In genomic region chr1:31523769-31524168, GRCh38 we compare ENCODE assay signal across 13 cellular contexts. TPM values are rescaled to one million over a fixed set of nuclear protein-coding genes. Genes with fewer than 3 reads are reported as not detected.
A peak's percentile ranks its signal among the peaks of the same experiment; 100 is the strongest.
DNase-seq lines count a peak whose midpoint lies in the region; FAIRE-seq and TF ChIP-seq lines count a peak whose summit lies in the region.
"Had no signal": no experiment of that assay in that cellular context is flagged by ENCODE, and none has a peak within 500 bp of the region (broad histone marks: within the 10 kb centered on the region; RNA-seq: fewer than 3 reads in every experiment).

No MANE protein-coding gene starts in this region.

- CTCF ChIA-PET in activated naive CD4-positive, alpha-beta T cell treated with anti-CD3 and anti-CD28 coated beads for 36 hours (lab: Charles Lee), result interaction anchor here (1.1 kb wide), 1 partner anchor 56 kb away, joined by 3 read pairs; no protein-coding TSS in a partner anchor

- H3K9me3 Mint-ChIP-seq in activated naive CD4-positive, alpha-beta T cell treated with anti-CD3 and anti-CD28 coated beads for 36 hours, result no peaks in the 10 kb centered on the region

- intact Hi-C loops in activated naive CD4-positive, alpha-beta T cell treated with anti-CD3 and anti-CD28 coated beads for 36 hours (cut with micrococcal nuclease), result no loop called here

- H3K4me1 Mint-ChIP-seq in activated naive CD4-positive, alpha-beta T cell treated with anti-CD3 and anti-CD28 coated beads for 36 hours (ENCODE audit: low read depth), result no peaks in the 10 kb centered on the region

- no peaks in the 10 kb centered on the region for H3K36me3 Mint-ChIP-seq in activated naive CD4-positive, alpha-beta T cell treated with anti-CD3 and anti-CD28 coated beads for 36 hours (ENCODE audit: low read depth)

- H3K27me3 Mint-ChIP-seq in activated naive CD4-positive, alpha-beta T cell treated with anti-CD3 and anti-CD28 coated beads for 36 hours (ENCODE audit: low read depth), result peaks cover 4% of the 10 kb centered on the region

- TF ChIP-seq CTCF in HL-60 (IDR thresholded peaks at IDR 0.05; ENCODE audit: insufficient read depth, low read length) (no peak), right atrium auricular region (IDR thresholded peaks at IDR 0.05) (no peak)

- H3K36me3 ChIP-seq in right atrium auricular region (no peaks in the 10 kb centered on the region), small intestine (ENCODE audit: control insufficient read depth in 2 of 2, insufficient read depth in 2 of 2, low read length in 2 of 2) (no peaks in the 10 kb centered on the region)

- 39 to 63% (median 42%) methylated on average over 5 of the region's 5 CpGs for WGBS in small intestine, 3 donors

- H3K27ac ChIP-seq in HL-60 (replicated peaks), result peak overlapping the region; percentile 85
- no peak overlapping the region for H3K27ac ChIP-seq in right atrium auricular region
- H3K27ac ChIP-seq in small intestine (ENCODE audit: low read depth in 1 of 2, low read length in 1 of 2), result no peak overlapping the region

- H3K4me3 Mint-ChIP-seq in activated naive CD4-positive, alpha-beta T cell treated with anti-CD3 and anti-CD28 coated beads for 36 hours, result no peak overlapping the region

- H3K27me3 ChIP-seq in HL-60 (ENCODE audit: insufficient read depth, poor library complexity, severe bottlenecking), result no peaks in the 10 kb centered on the region
- no peaks in the 10 kb centered on the region for H3K27me3 ChIP-seq in right atrium auricular region
- H3K27me3 ChIP-seq in small intestine (ENCODE audit: control insufficient read depth in 2 of 2, insufficient read depth in 2 of 2, low read length in 2 of 2), result no peaks in the 10 kb centered on the region
- H3K27me3 ChIP-seq: body of pancreas had no signal

- no peak for FAIRE-seq in small intestine (lab: Jason Lieb, UNC)
- FAIRE-seq: TTC549 had no signal

- no peak overlapping the region for H3K27ac Mint-ChIP-seq in activated naive CD4-positive, alpha-beta T cell treated with anti-CD3 and anti-CD28 coated beads for 36 hours

- DNase-seq in HL-60 (ENCODE audit: low read depth in 1 of 2, low spot score in 1 of 2), result peak; percentile 85 to 87
- DNase-seq in SIG-M5 (lab: John Stamatoyannopoulos, UW), result peak; percentile 48
- DNase-seq in right atrium auricular region (ENCODE audit: low spot score), result peak; percentile 79
- DNase-seq in small intestine, result peak; percentile 61
- no peak for DNase-seq in activated naive CD4-positive, alpha-beta T cell treated with anti-CD3 and anti-CD28 coated beads for 36 hours
- no peak for DNase-seq in HK-2 (ENCODE audit: unreplicated experiment)
- DNase-seq in amniotic stem cell (lab: John Stamatoyannopoulos, UW), result no peak
- DNase-seq in NCI-H345 (lab: John Stamatoyannopoulos, UW), result no peak
- DNase-seq: activated CD8-positive, alpha-beta memory T cell treated with anti-CD3 and anti-CD28 coated beads, Interleukin-2, amount 50 U/mL, for 48 hours; NCI-H2107; PC-3 had no signal

- H3K4me1 ChIP-seq in right atrium auricular region (no peaks in the 10 kb centered on the region), small intestine (ENCODE audit: control insufficient read depth in 2 of 2, insufficient read depth in 1 of 2, low read depth in 1 of 2, low read length in 1 of 2) (peaks cover 0 to 2% of the 10 kb centered on the region in 2 donors)
- H3K4me1 ChIP-seq: body of pancreas had no signal

- no peaks in the 10 kb centered on the region for H3K9me3 ChIP-seq in right atrium auricular region
- H3K9me3 ChIP-seq in small intestine (ENCODE audit: control insufficient read depth, low read depth), result no peaks in the 10 kb centered on the region
- H3K9me3 ChIP-seq: body of pancreas had no signal

- H3K4me3 ChIP-seq in HL-60 (replicated peaks; ENCODE audit: insufficient read depth, low read length) (no peak overlapping the region), right atrium auricular region (no peak overlapping the region), small intestine (ENCODE audit: low read depth in 1 of 2, low read length in 2 of 2) (no peak overlapping the region)
- H3K4me3 ChIP-seq: body of pancreas had no signal

RNA-seq across cellular contexts. Expression of gene TINAGL1, which starts 52.5 kb away (rescaled TPM):
- 100 to 1,000 TPM; 211 to 264 TPM for total RNA-seq in right atrium auricular region
- polyA plus RNA-seq in small intestine, result 10 to 100 TPM; 34.9 to 92.3 (median 44.5) TPM
- total RNA-seq in activated naive CD4-positive, alpha-beta T cell treated with anti-CD3 and anti-CD28 coated beads for 36 hours, result not detected

Comparison
In these comparisons a context has a peak if more than half of its experiments do, and no peak if none do; other contexts are left out.
1. DNase-seq: peak in HL-60 (2 of 2), SIG-M5 (single experiment), right atrium auricular region (single experiment) and small intestine (single experiment); none in activated naive CD4-positive, alpha-beta T cell treated with anti-CD3 and anti-CD28 coated beads for 36 hours (single experiment), HK-2 (single experiment), amniotic stem cell (single experiment) and NCI-H345 (single experiment).
2. RNA of gene TINAGL1, which starts 52.5 kb away (total RNA-seq): 211 to 264 TPM in right atrium auricular region; not detected in activated naive CD4-positive, alpha-beta T cell treated with anti-CD3 and anti-CD28 coated beads for 36 hours; every median in the first group is over 100 times any median in the second.